ENCODE assay signal across 1 cellular context in the genomic region with DNA sequence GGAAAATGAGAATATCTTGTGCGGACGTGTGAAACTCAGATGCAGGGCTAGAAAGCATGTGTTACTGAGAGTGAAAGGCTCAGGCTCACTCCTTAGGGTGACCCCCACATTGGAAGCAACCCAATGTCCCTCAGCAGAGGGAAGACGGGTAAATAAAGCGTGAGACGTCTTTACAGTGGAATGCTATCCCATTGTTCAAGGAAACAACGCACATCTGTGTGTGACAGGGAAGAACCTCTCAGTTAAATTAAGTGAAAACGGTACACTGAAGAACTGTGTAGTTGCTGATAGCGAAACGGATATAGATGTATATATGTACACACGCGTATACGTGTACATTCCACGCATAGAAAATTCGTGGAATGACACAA.
TF ChIP-seq lines count a peak whose summit lies in the region.

No MANE protein-coding gene starts in this region.

TF ChIP-seq in HCT116, 20 proteins besides CTCF, POLR2A, EP300 and RAD21 (continued from another document):
- TF ChIP-seq, protein P1, sequence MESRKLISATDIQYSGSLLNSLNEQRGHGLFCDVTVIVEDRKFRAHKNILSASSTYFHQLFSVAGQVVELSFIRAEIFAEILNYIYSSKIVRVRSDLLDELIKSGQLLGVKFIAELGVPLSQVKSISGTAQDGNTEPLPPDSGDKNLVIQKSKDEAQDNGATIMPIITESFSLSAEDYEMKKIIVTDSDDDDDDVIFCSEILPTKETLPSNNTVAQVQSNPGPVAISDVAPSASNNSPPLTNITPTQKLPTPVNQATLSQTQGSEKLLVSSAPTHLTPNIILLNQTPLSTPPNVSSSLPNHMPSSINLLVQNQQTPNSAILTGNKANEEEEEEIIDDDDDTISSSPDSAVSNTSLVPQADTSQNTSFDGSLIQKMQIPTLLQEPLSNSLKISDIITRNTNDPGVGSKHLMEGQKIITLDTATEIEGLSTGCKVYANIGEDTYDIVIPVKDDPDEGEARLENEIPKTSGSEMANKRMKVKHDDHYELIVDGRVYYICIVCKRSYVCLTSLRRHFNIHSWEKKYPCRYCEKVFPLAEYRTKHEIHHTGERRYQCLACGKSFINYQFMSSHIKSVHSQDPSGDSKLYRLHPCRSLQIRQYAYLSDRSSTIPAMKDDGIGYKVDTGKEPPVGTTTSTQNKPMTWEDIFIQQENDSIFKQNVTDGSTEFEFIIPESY (IDR thresholded peaks at IDR 0.05; ENCODE audit: extremely low read depth, insufficient replicate concordance, low read length): no peak
